In the genomic region with DNA sequence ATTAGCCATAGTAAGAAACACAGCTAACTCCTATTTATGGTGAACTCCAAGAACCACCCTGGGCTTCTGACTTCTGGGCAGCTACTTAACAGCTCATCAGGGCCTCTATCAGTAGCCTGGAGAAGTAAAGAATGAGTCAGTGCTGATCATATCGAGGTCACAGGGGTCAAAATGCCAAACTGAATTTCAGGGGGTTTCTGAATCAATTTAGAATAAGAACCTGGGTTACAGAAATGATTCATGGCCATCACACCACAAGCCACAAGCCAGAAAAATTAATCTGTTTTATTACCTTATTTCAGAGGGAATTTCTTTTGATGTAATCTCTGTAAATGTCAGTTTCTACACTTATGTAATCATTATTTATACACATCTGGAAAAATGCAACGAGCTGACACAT, we compare ENCODE assay signal across 11 cellular contexts.
DNase-seq lines count a peak whose midpoint lies in the region; ATAC-seq and TF ChIP-seq lines count a peak whose summit lies in the region.
"Had no signal": no experiment of that assay in that cellular context is flagged by ENCODE, and none has a peak within 500 bp of the region (broad histone marks: within the 10 kb centered on the region; RNA-seq: fewer than 3 reads in every experiment).

No MANE protein-coding gene starts in this region.

- TF ChIP-seq POLR2A in erythroblast (IDR thresholded peaks at IDR 0.05; ENCODE audit: low read length) = no peak

- DNase-seq in HS-5 (ENCODE audit: low read depth) (peak; percentile 68), erythroblast (lab: John Stamatoyannopoulos, UW) (peak; percentile 0 to 3), SHP77 (lab: John Stamatoyannopoulos, UW) (no peak), mesenteric fat pad (ENCODE audit: low spot score) (no peak), hypothalamus (lab: John Stamatoyannopoulos, UW) (no peak)
- DNase-seq: activated T-cell treated with anti-CD3 and anti-CD28 coated beads for 4 hours, H7, nucleus accumbens had no signal

- ATAC-seq in GM18517 (IDR thresholded peaks at IDR 0.05; ENCODE audit: unreplicated experiment) (peak; percentile 47), GM21619 (IDR thresholded peaks at IDR 0.05; ENCODE audit: unreplicated experiment) (peak; percentile 60), HG03139 (IDR thresholded peaks at IDR 0.05; ENCODE audit: unreplicated experiment) (no peak)

Comparison
In these comparisons a context has a peak if more than half of its experiments do, and no peak if none do; other contexts are left out.
1. DNase-seq: peak in HS-5 (single experiment) and erythroblast (2 of 2); none in SHP77 (0 of 2), mesenteric fat pad (single experiment) and hypothalamus (0 of 51).